Comparison of ENCODE assay signal across 17 cellular contexts in genomic region chr11:224424-224823, GRCh38. TPM values are rescaled to one million over a fixed set of nuclear protein-coding genes. Genes with fewer than 3 reads are reported as not detected.
DNase-seq lines count a peak whose midpoint lies in the region; ATAC-seq and TF ChIP-seq lines count a peak whose summit lies in the region.
"Had no signal": no experiment of that assay in that cellular context is flagged by ENCODE, and none has a peak within 500 bp of the region (broad histone marks: within the 10 kb centered on the region; RNA-seq: fewer than 3 reads in every experiment).

No MANE protein-coding gene starts in this region.

- no peak overlapping the region for H3K14ac ChIP-seq in IMR-90 (replicated peaks; ENCODE audit: low read depth, low read length)

- ATAC-seq in activated CD8-positive, alpha-beta memory T cell treated with anti-CD3 and anti-CD28 coated beads, Interleukin-2, amount 10 ng/mL, durations not matched to agents 7 days and 5 days: no peak
- ATAC-seq in IMR-90 (ENCODE audit: low read depth) (no peak), lower lobe of right lung (no peak)
- ATAC-seq: GM23338 had no signal

- no peak overlapping the region for H3K4me3 Mint-ChIP-seq in activated CD8-positive, alpha-beta memory T cell treated with anti-CD3 and anti-CD28 coated beads, Interleukin-2, amount 10 ng/mL, durations not matched to agents 7 days and 5 days
- no peak overlapping the region for H3K4me3 Mint-ChIP-seq in neural crest cell
- H3K4me3 Mint-ChIP-seq: CD4-positive, alpha-beta T cell; GM23338 had no signal

- H3K9me3 ChIP-seq in IMR-90 (ENCODE audit: control insufficient read depth, insufficient read depth, low read length) (no peaks in the 10 kb centered on the region), lower lobe of right lung (no peaks in the 10 kb centered on the region)

- H3K79me1 ChIP-seq in IMR-90 (ENCODE audit: low read depth in 1 of 2, low read length in 2 of 2): peaks cover 8 to 24% of the 10 kb centered on the region in 2 experiments; a peak in 3 of 4 replicates

- H3K27me3 ChIP-seq in IMR-90 (ENCODE audit: control insufficient read depth, insufficient read depth, low read length) (no peaks in the 10 kb centered on the region), lower lobe of right lung (ENCODE audit: low read depth) (no peaks in the 10 kb centered on the region)

- no peak overlapping the region for H3K4me2 ChIP-seq in IMR-90 (ENCODE audit: low read depth, low read length)
- H3K4me2 ChIP-seq: GM23338 had no signal

- H3K27ac Mint-ChIP-seq in activated CD8-positive, alpha-beta memory T cell treated with anti-CD3 and anti-CD28 coated beads, Interleukin-2, amount 10 ng/mL, durations not matched to agents 7 days and 5 days: no peak overlapping the region
- peak overlapping the region; percentile 43 for H3K27ac Mint-ChIP-seq in neural crest cell (ENCODE audit: unreplicated experiment)
- H3K27ac Mint-ChIP-seq: CD4-positive, alpha-beta T cell; GM23338 had no signal

- H3K18ac ChIP-seq in IMR-90 (ENCODE audit: low read depth, low read length): no peak overlapping the region

- H3K9ac ChIP-seq in IMR-90 (ENCODE audit: low read depth, low read length): no peak overlapping the region

- TF ChIP-seq CTCF in IMR-90 (conservative IDR thresholded peaks at IDR 0.05; ENCODE audit: low read depth, low read length) (no peak), neural crest cell (conservative IDR thresholded peaks at IDR 0.05) (no peak), lower lobe of right lung (IDR thresholded peaks at IDR 0.05) (no peak)

- intact Hi-C loops in IMR-90 (cut with micrococcal nuclease): no loop called here
- intact Hi-C loops in lower lobe of right lung (cut with DNase I): no loop called here

- no peak overlapping the region for H2BK20ac ChIP-seq in IMR-90 (ENCODE audit: low read depth, low read length)

- H4K20me1 ChIP-seq in IMR-90 (ENCODE audit: insufficient read depth, low read length): peaks cover 3% of the 10 kb centered on the region; the same call in 1 of the 2 replicates

- peaks cover 7% of the 10 kb centered on the region for H3K4me1 Mint-ChIP-seq in activated CD8-positive, alpha-beta memory T cell treated with anti-CD3 and anti-CD28 coated beads, Interleukin-2, amount 10 ng/mL, durations not matched to agents 7 days and 5 days
- H3K4me1 Mint-ChIP-seq in neural crest cell: no peaks in the 10 kb centered on the region
- H3K4me1 Mint-ChIP-seq: GM23338 had no signal

- no TSS peak for BruUV-seq in IMR-90 (replicated peaks; lab: Mats Ljungman, UMichigan)

- H2AK9ac ChIP-seq in IMR-90 (replicated peaks; ENCODE audit: low read depth, low read length, poor library complexity): no peak overlapping the region

- no peak overlapping the region; the same call in 2 of the 3 replicates for H2BK15ac ChIP-seq in IMR-90 (ENCODE audit: low read depth, low read length)

- peaks cover 3% of the 10 kb centered on the region; the same call in 1 of the 2 replicates for H3K4me1 ChIP-seq in IMR-90 (ENCODE audit: control insufficient read depth, insufficient read depth, low read length)
- H3K4me1 ChIP-seq in lower lobe of right lung: peaks cover 5% of the 10 kb centered on the region

- no peak for TF ChIP-seq RAD21 in IMR-90 (IDR thresholded peaks at IDR 0.05; ENCODE audit: low read length)

- no peak overlapping the region for H4K5ac ChIP-seq in IMR-90 (ENCODE audit: low read depth, low read length)

- no peak overlapping the region for H3K23ac ChIP-seq in IMR-90 (ENCODE audit: low read depth, low read length)

- H4K8ac ChIP-seq in IMR-90 (ENCODE audit: low read depth in 2 of 2, low read length in 2 of 2): no peak overlapping the region

- H3K4me3 ChIP-seq in IMR-90 (ENCODE audit: insufficient read depth, low read depth, low read length) (no peak overlapping the region), lower lobe of right lung (no peak overlapping the region)
- H3K4me3 ChIP-seq: GM23338 had no signal

- H2AFZ ChIP-seq in IMR-90 (replicated peaks; ENCODE audit: low read length, poor library complexity): no peak overlapping the region
- H2AFZ ChIP-seq: GM23338 had no signal

- H2AK5ac ChIP-seq in IMR-90 (ENCODE audit: low read depth, low read length): no peak overlapping the region

- dilution Hi-C loops in IMR-90 (cut with HindIII; ENCODE audit: low sequenced_read_pairs, unreplicated experiment): no loop called here

- DNase-seq in activated CD8-positive, alpha-beta memory T cell treated with anti-CD3 and anti-CD28 coated beads for 24 hours: peak; percentile 30
- DNase-seq in activated CD8-positive, alpha-beta memory T cell treated with anti-CD3 and anti-CD28 coated beads, Interleukin-2, amount 10 ng/mL, durations not matched to agents 7 days and 5 days: no peak
- no peak for DNase-seq in IMR-90
- DNase-seq in neural crest cell (ENCODE audit: low read depth, low spot score): no peak
- DNase-seq in NCI-H2029 treated with DMSO at 0.1 percent for 48 hours (lab: John Stamatoyannopoulos, UW): no peak
- no peak for DNase-seq in lower lobe of right lung
- DNase-seq in EL: no peak
- DNase-seq: 8988T; AML-193; C1 segment of cervical spinal cord; Calu3; CD4-positive, alpha-beta T cell; DMS 273 treated with DMSO at 0.1 percent for 48 hours; DMS79; H7 had no signal

- CTCF ChIA-PET in activated CD8-positive, alpha-beta memory T cell treated with anti-CD3 and anti-CD28 coated beads, Interleukin-2, amount 10 ng/mL, durations not matched to agents 7 days and 5 days (lab: Charles Lee): no interaction called here
- CTCF ChIA-PET in IMR-90 (lab: Yijun Ruan, JAX): interaction anchor here (0.9 kb wide), 1 partner anchor 8 kb away, joined by 3 read pairs; no protein-coding TSS in a partner anchor

- H3K27ac ChIP-seq in IMR-90 (ENCODE audit: insufficient read depth, low read length): no peak overlapping the region
- peak overlapping the region; percentile 29 for H3K27ac ChIP-seq in cingulate gyrus (ENCODE audit: low read depth, low read length)
- H3K27ac ChIP-seq in lower lobe of right lung: no peak overlapping the region

- no peak overlapping the region for H3K4ac ChIP-seq in IMR-90 (ENCODE audit: low read depth, low read length)

- no peak for TF ChIP-seq POLR2A in IMR-90 (IDR thresholded peaks at IDR 0.05; ENCODE audit: low read depth, low read length)

- no peak overlapping the region for H2BK5ac ChIP-seq in IMR-90 (ENCODE audit: low read depth, low read length, poor library complexity, severe bottlenecking)

- POLR2A ChIA-PET in IMR-90 (lab: Charles Lee; ENCODE audit: unreplicated experiment): no interaction called here

- H3K56ac ChIP-seq in IMR-90 (ENCODE audit: extremely low read depth, insufficient read depth, low read length): 0 out of 2 replicates have a peak overlapping the region, but pooled peaks have one; percentile 23

- H3K9me3 Mint-ChIP-seq in activated CD8-positive, alpha-beta memory T cell treated with anti-CD3 and anti-CD28 coated beads, Interleukin-2, amount 10 ng/mL, durations not matched to agents 7 days and 5 days (ENCODE audit: low read depth): no peaks in the 10 kb centered on the region
- H3K9me3 Mint-ChIP-seq in neural crest cell: no peaks in the 10 kb centered on the region
- H3K9me3 Mint-ChIP-seq: CD4-positive, alpha-beta T cell; GM23338 had no signal

- no peaks in the 10 kb centered on the region for H3K9me1 ChIP-seq in IMR-90 (ENCODE audit: insufficient read depth, low read length)

- no peak overlapping the region for H2BK120ac ChIP-seq in IMR-90 (ENCODE audit: low read depth, low read length)

- 100% methylated on average over 2 of the region's 7 CpGs; no CpG with 5 or more reads in 1 of the 2 experiments for WGBS in IMR-90 (ENCODE audit: extremely low coverage in 2 of 2, insufficient read length in 1 of 2), 2 experiments

- no peaks in the 10 kb centered on the region for H3K36me3 Mint-ChIP-seq in activated CD8-positive, alpha-beta memory T cell treated with anti-CD3 and anti-CD28 coated beads, Interleukin-2, amount 10 ng/mL, durations not matched to agents 7 days and 5 days
- no peaks in the 10 kb centered on the region for H3K36me3 Mint-ChIP-seq in neural crest cell (ENCODE audit: low read depth)

- peaks cover 8% of the 10 kb centered on the region for H3K36me3 ChIP-seq in IMR-90 (ENCODE audit: control insufficient read depth, insufficient read depth, low read length)
- H3K36me3 ChIP-seq in lower lobe of right lung: peaks cover 24% of the 10 kb centered on the region

- no peaks in the 10 kb centered on the region for H3K27me3 Mint-ChIP-seq in activated CD8-positive, alpha-beta memory T cell treated with anti-CD3 and anti-CD28 coated beads, Interleukin-2, amount 10 ng/mL, durations not matched to agents 7 days and 5 days
- no peaks in the 10 kb centered on the region for H3K27me3 Mint-ChIP-seq in neural crest cell (ENCODE audit: low read depth)
- H3K27me3 Mint-ChIP-seq: CD4-positive, alpha-beta T cell had no signal

- in situ Hi-C loops in IMR-90 (cut with MboI; ENCODE audit: low sequenced_read_pairs): loop anchor here (10.0 kb wide), 1 partner anchor 60 kb away; the partner anchor contains the start of gene PGGHG

- H4K91ac ChIP-seq in IMR-90 (ENCODE audit: insufficient read depth, low read depth, low read length): no peak overlapping the region

RNA-seq across cellular contexts. Expression of gene SIRT3, which starts 11.7 kb away (rescaled TPM):
- 10 to 100 TPM; 12.8 to 15.9 TPM for total RNA-seq in activated CD8-positive, alpha-beta memory T cell treated with anti-CD3 and anti-CD28 coated beads, Interleukin-2, amount 10 ng/mL, durations not matched to agents 7 days and 5 days
- total RNA-seq in IMR-90 (2012; rRNA removed) (4.4 and 5.4 TPM in 2 replicates), neural crest cell (23.3 and 24.0 TPM in 2 replicates), lower lobe of right lung (17.6 TPM)
- polyA plus RNA-seq in IMR-90 (2012; rRNA removed): 14.9 and 18.6 TPM in 2 replicates
- 14.3 and 15.8 TPM in 2 replicates for polyA plus RNA-seq in IMR-90 (2012; cell fraction: cytosol; rRNA removed)
- polyA plus RNA-seq in IMR-90 (2012; cell fraction: nucleus; rRNA removed; ENCODE audit: low replicate concordance): 73.8 and 141 TPM in 2 replicates

RNA-seq across cellular contexts. Expression of gene PSMD13, which starts 12.4 kb away (rescaled TPM):
- 100 to 1,000 TPM; 166 to 199 TPM for total RNA-seq in activated CD8-positive, alpha-beta memory T cell treated with anti-CD3 and anti-CD28 coated beads, Interleukin-2, amount 10 ng/mL, durations not matched to agents 7 days and 5 days
- 217 and 232 TPM in 2 replicates for total RNA-seq in IMR-90 (2012; rRNA removed)
- 177 and 185 TPM in 2 replicates for polyA plus RNA-seq in IMR-90 (2012; rRNA removed)
- polyA plus RNA-seq in IMR-90 (2012; cell fraction: cytosol; rRNA removed): 137 and 178 TPM in 2 replicates
- 136 and 175 TPM in 2 replicates for polyA plus RNA-seq in IMR-90 (2012; cell fraction: nucleus; rRNA removed; ENCODE audit: low replicate concordance)
- 136 and 146 TPM in 2 replicates for total RNA-seq in neural crest cell
- total RNA-seq in lower lobe of right lung: 89.5 TPM

RNA-seq across cellular contexts. Expression of gene RIC8A, which starts 16.9 kb away (rescaled TPM):
- total RNA-seq in activated CD8-positive, alpha-beta memory T cell treated with anti-CD3 and anti-CD28 coated beads, Interleukin-2, amount 10 ng/mL, durations not matched to agents 7 days and 5 days: 100 to 1,000 TPM; 110 to 113 TPM
- total RNA-seq in IMR-90 (2012; rRNA removed) (114 and 129 TPM in 2 replicates), neural crest cell (115 and 122 TPM in 2 replicates), lower lobe of right lung (103 TPM)
- 188 and 193 TPM in 2 replicates for polyA plus RNA-seq in IMR-90 (2012; rRNA removed)
- polyA plus RNA-seq in IMR-90 (2012; cell fraction: cytosol; rRNA removed): 137 and 142 TPM in 2 replicates
- polyA plus RNA-seq in IMR-90 (2012; cell fraction: nucleus; rRNA removed; ENCODE audit: low replicate concordance): 324 and 546 TPM in 2 replicates

RNA-seq across cellular contexts. Expression of gene BET1L, which starts 17.2 kb away (rescaled TPM):
- 10 to 100 TPM; 28.8 to 31.7 TPM for total RNA-seq in activated CD8-positive, alpha-beta memory T cell treated with anti-CD3 and anti-CD28 coated beads, Interleukin-2, amount 10 ng/mL, durations not matched to agents 7 days and 5 days
- 10.0 and 10.8 TPM in 2 replicates for total RNA-seq in IMR-90 (2012; rRNA removed)
- 82.8 and 90.7 TPM in 2 replicates for polyA plus RNA-seq in IMR-90 (2012; rRNA removed)
- 51.9 and 97.3 TPM in 2 replicates for polyA plus RNA-seq in IMR-90 (2012; cell fraction: cytosol; rRNA removed)
- polyA plus RNA-seq in IMR-90 (2012; cell fraction: nucleus; rRNA removed; ENCODE audit: low replicate concordance): 132 and 169 TPM in 2 replicates
- total RNA-seq in neural crest cell: 41.3 and 44.3 TPM in 2 replicates
- 54.2 TPM for total RNA-seq in lower lobe of right lung

RNA-seq across cellular contexts. Expression of gene SCGB1C1, which starts 31.5 kb away (rescaled TPM):
- not detected for total RNA-seq in activated CD8-positive, alpha-beta memory T cell treated with anti-CD3 and anti-CD28 coated beads, Interleukin-2, amount 10 ng/mL, durations not matched to agents 7 days and 5 days
- total RNA-seq in IMR-90 (2012; rRNA removed): not detected in 2 replicates
- not detected in 2 replicates for polyA plus RNA-seq in IMR-90 (2012; rRNA removed)
- not detected in 2 replicates for polyA plus RNA-seq in IMR-90 (2012; cell fraction: cytosol; rRNA removed)
- polyA plus RNA-seq in IMR-90 (2012; cell fraction: nucleus; rRNA removed; ENCODE audit: low replicate concordance): not detected in 2 replicates
- total RNA-seq in neural crest cell: not detected in 2 replicates
- not detected for total RNA-seq in lower lobe of right lung
- total RNA-seq: Calu3; CD4-positive, alpha-beta T cell; GM23338; H7 had no signal
- polyA plus RNA-seq: GM23338 had no signal
